In genomic region chr9:86540999-86541398, GRCh38 we compare ENCODE assay signal across 21 cellular contexts.
DNase-seq lines count a peak whose midpoint lies in the region; ATAC-seq, FAIRE-seq and TF ChIP-seq lines count a peak whose summit lies in the region.
"Had no signal": no experiment of that assay in that cellular context is flagged by ENCODE, and none has a peak within 500 bp of the region (broad histone marks: within the 10 kb centered on the region; RNA-seq: fewer than 3 reads in every experiment).

No MANE protein-coding gene starts in this region.

- H2BK12ac ChIP-seq in H1 (ENCODE audit: low read depth, low read length) (no peak overlapping the region), trophoblast cell (ENCODE audit: low read length) (no peak overlapping the region)

- H3K79me1 ChIP-seq in H1 (ENCODE audit: low read depth, low read length) (no peaks in the 10 kb centered on the region), trophoblast cell (ENCODE audit: low read length) (no peaks in the 10 kb centered on the region)

- intact Hi-C loops in heart left ventricle (cut with DNase I): no loop called here

- no peak overlapping the region for H4K12ac ChIP-seq in trophoblast cell (ENCODE audit: low read depth, low read length)

- no peak overlapping the region for H4K8ac ChIP-seq in H1 (ENCODE audit: extremely low read depth, insufficient read depth, low read length)
- no peak overlapping the region for H4K8ac ChIP-seq in trophoblast cell (ENCODE audit: low read depth, low read length)

- H3K4me2 ChIP-seq in H1 (ENCODE audit: insufficient read depth in 1 of 2, low read depth in 2 of 2, low read length in 2 of 2) (no peak overlapping the region), trophoblast cell (ENCODE audit: low read length) (no peak overlapping the region)
- H3K4me2 ChIP-seq: A549 had no signal

- H3K9me3 ChIP-seq in H1 (ENCODE audit: insufficient read depth in 2 of 2, low read depth in 1 of 2, low read length in 1 of 2) (no peaks in the 10 kb centered on the region), trophoblast cell (ENCODE audit: insufficient read depth, low read depth, low read length) (no peaks in the 10 kb centered on the region), heart left ventricle (peaks cover 0 to 5% (median 0%) of the 10 kb centered on the region in 12 donors)
- H3K9me3 ChIP-seq: A549 had no signal

- no peak overlapping the region for H4K91ac ChIP-seq in H1 (replicated peaks; ENCODE audit: insufficient read length, low read length)
- no peak overlapping the region for H4K91ac ChIP-seq in trophoblast cell (ENCODE audit: low read depth, low read length)

- H3K36me3 ChIP-seq in H1 (ENCODE audit: control insufficient read depth in 2 of 4, insufficient read depth in 4 of 4, low read length in 3 of 4) (no peaks in the 10 kb centered on the region), trophoblast cell (ENCODE audit: control insufficient read depth in 1 of 2, insufficient read depth in 2 of 2, low read length in 2 of 2) (no peaks in the 10 kb centered on the region), heart left ventricle (no peaks in the 10 kb centered on the region)

- H3K27ac ChIP-seq in H1 (ENCODE audit: low read depth, low read length) (no peak overlapping the region), trophoblast cell (ENCODE audit: low read depth, low read length) (no peak overlapping the region), heart left ventricle (no peak overlapping the region)
- H3K27ac ChIP-seq: A549 had no signal

- H2BK120ac ChIP-seq in H1 (replicated peaks; ENCODE audit: low read depth, low read length) (peak overlapping the region; percentile 64), trophoblast cell (ENCODE audit: insufficient read depth, low read length, poor library complexity) (no peak overlapping the region)

- H3K14ac ChIP-seq in H1 (ENCODE audit: insufficient read length) (no peak overlapping the region), trophoblast cell (ENCODE audit: low read length) (no peak overlapping the region)

- TF ChIP-seq RAD21 in H1 (IDR thresholded peaks at IDR 0.05 in 1 of 2, conservative IDR thresholded peaks at IDR 0.05 in 1 of 2; ENCODE audit: low read depth in 2 of 2, low read length in 2 of 2): no peak

- H3K4ac ChIP-seq in H1 (replicated peaks; ENCODE audit: insufficient read length, low read depth, low read length) (no peak overlapping the region), trophoblast cell (ENCODE audit: low read depth, low read length) (no peak overlapping the region)

- H2AFZ ChIP-seq in H1 (ENCODE audit: low read length) (no peak overlapping the region), trophoblast cell (ENCODE audit: insufficient read depth, low read length, poor library complexity) (no peak overlapping the region)

- no peaks in the 10 kb centered on the region for H4K20me1 ChIP-seq in H1 (replicated peaks in 1 of 2; ENCODE audit: control insufficient read depth in 1 of 2, insufficient read depth in 2 of 2, low read length in 2 of 2)

- H3K4me3 ChIP-seq in H1 (ENCODE audit: extremely low read depth in 1 of 4, insufficient read depth in 2 of 4, low read depth in 3 of 4, low read length in 4 of 4): no peak overlapping the region
- H3K4me3 ChIP-seq in trophoblast cell (ENCODE audit: low read depth, low read length): no peak overlapping the region
- no peak overlapping the region for H3K4me3 ChIP-seq in heart left ventricle
- H3K4me3 ChIP-seq: A549 had no signal

- H3K79me2 ChIP-seq in H1 (ENCODE audit: control insufficient read depth in 1 of 2, insufficient read depth in 2 of 2, low read length in 2 of 2) (no peaks in the 10 kb centered on the region), trophoblast cell (ENCODE audit: control insufficient read depth, insufficient read depth, low read length, poor library complexity) (no peaks in the 10 kb centered on the region)

- H2AK5ac ChIP-seq in H1 (ENCODE audit: low read depth, low read length) (no peak overlapping the region), trophoblast cell (ENCODE audit: low read length) (no peak overlapping the region)

- H3K4me1 ChIP-seq in H1 (replicated peaks in 1 of 4; ENCODE audit: control insufficient read depth in 3 of 4, insufficient read depth in 4 of 4, low read length in 3 of 4): peaks cover 0 to 10% (median 7%) of the 10 kb centered on the region in 4 experiments; a peak in 4 of 7 replicates
- H3K4me1 ChIP-seq in trophoblast cell (ENCODE audit: control insufficient read depth in 1 of 2, insufficient read depth in 2 of 2, low read length in 2 of 2): no peaks in the 10 kb centered on the region
- no peaks in the 10 kb centered on the region for H3K4me1 ChIP-seq in heart left ventricle
- H3K4me1 ChIP-seq: A549 had no signal

- no peak for TF ChIP-seq EP300 in H1 (IDR thresholded peaks at IDR 0.05; ENCODE audit: borderline replicate concordance in 1 of 2, low read depth in 2 of 2, low read length in 2 of 2)

- TF ChIP-seq POLR2A in H1 (IDR thresholded peaks at IDR 0.05; ENCODE audit: control extremely low read depth in 1 of 2, low read depth in 2 of 2, low read length in 2 of 2) (no peak), heart left ventricle (IDR thresholded peaks at IDR 0.05) (no peak)

- TF ChIP-seq CTCF in H1 (IDR thresholded peaks at IDR 0.05; ENCODE audit: control extremely low read depth in 1 of 3, insufficient read depth in 1 of 3, low read depth in 1 of 3, low read length in 3 of 3) (no peak), heart left ventricle (IDR thresholded peaks at IDR 0.05) (no peak)

- no peak overlapping the region for H2BK20ac ChIP-seq in H1 (ENCODE audit: low read length)

- no peak overlapping the region for H3K56ac ChIP-seq in H1 (replicated peaks; ENCODE audit: insufficient read length, low read depth, low read length)

- WGBS in H1 (ENCODE audit: extremely low coverage in 1 of 2, insufficient coverage in 1 of 2, insufficient read length in 1 of 2, insufficient replicate concordance in 2 of 2, low coverage in 1 of 2, low lambda C conversion rate in 2 of 2, missing lambda C conversion rate in 1 of 2), 2 experiments: 72% methylated on average over 2 of the region's 2 CpGs; no CpG with 5 or more reads in 1 of the 2 experiments
- WGBS in trophoblast cell (ENCODE audit: extremely low coverage, insufficient coverage, insufficient read length): no CpG with 5 or more reads among the region's 2 CpGs
- 53 to 73% (median 63%) methylated on average over 2 of the region's 2 CpGs for WGBS in heart left ventricle, 4 donors

- no peak overlapping the region for H2BK15ac ChIP-seq in H1 (ENCODE audit: low read length)

- DNase-seq in H1 (ENCODE audit: low read depth in 1 of 2, low spot score in 2 of 2): no peak
- DNase-seq in fibroblast of peridontal ligament (ENCODE audit: extremely low read depth): peak; percentile 90
- DNase-seq in trophoblast cell: peak; percentile 66 to 92
- DNase-seq in heart left ventricle: no peak
- DNase-seq in NCI-H748 treated with DMSO at 0.1 percent for 48 hours (lab: John Stamatoyannopoulos, UW): no peak
- no peak for DNase-seq in foreskin melanocyte
- DNase-seq: 8988T; ACHN; C1 segment of cervical spinal cord; Calu3; CD4-positive, alpha-beta memory T cell; COR-L47; DMS53; DMS79 treated with DMSO at 0.1 percent for 48 hours; GF-D8; GOT3; H7; HCEC 1CT had no signal

- no peak for FAIRE-seq in H1 (lab: Jason Lieb, UNC)
- FAIRE-seq: A549, GM12891, GM18507 had no signal

- no peaks in the 10 kb centered on the region for H3K23me2 ChIP-seq in H1 (ENCODE audit: low read depth, low read length)

- POLR2A ChIA-PET in H1 (lab: Charles Lee; ENCODE audit: partially characterized antibody): no interaction called here

- no peak for ATAC-seq in heart left ventricle
- ATAC-seq: A549 had no signal

- H3K9ac ChIP-seq in H1 (replicated peaks in 1 of 4; ENCODE audit: extremely low read depth in 1 of 4, low read depth in 3 of 4, low read length in 3 of 4) (no peak overlapping the region), trophoblast cell (ENCODE audit: low read length) (no peak overlapping the region)

- CTCF ChIA-PET in H1 (lab: Charles Lee; ENCODE audit: partially characterized antibody): no interaction called here

- H4K5ac ChIP-seq in H1 (ENCODE audit: insufficient read length, low read depth, low read length): no peak overlapping the region

- no peak overlapping the region for H2BK5ac ChIP-seq in H1 (ENCODE audit: low read depth, low read length)
- H2BK5ac ChIP-seq in trophoblast cell (ENCODE audit: low read depth, low read length, poor library complexity): no peak overlapping the region

- H3K18ac ChIP-seq in H1 (ENCODE audit: extremely low read depth, low read length) (no peak overlapping the region), trophoblast cell (ENCODE audit: low read length) (no peak overlapping the region)

- no peak overlapping the region for H3K23ac ChIP-seq in H1 (ENCODE audit: insufficient read length)
- H3K23ac ChIP-seq in trophoblast cell (ENCODE audit: low read length): no peak overlapping the region

- H3K27me3 ChIP-seq in H1 (replicated peaks in 1 of 4; ENCODE audit: control insufficient read depth in 3 of 4, extremely low read depth in 1 of 4, insufficient read depth in 3 of 4, low read length in 3 of 4): no peaks in the 10 kb centered on the region
- H3K27me3 ChIP-seq in trophoblast cell (ENCODE audit: insufficient read depth, low read length): no peaks in the 10 kb centered on the region
- no peaks in the 10 kb centered on the region for H3K27me3 ChIP-seq in heart left ventricle

TF ChIP-seq in H1, 55 proteins besides CTCF, POLR2A, EP300 and RAD21:
- TF ChIP-seq SP1 (IDR thresholded peaks at IDR 0.05; ENCODE audit: low read depth, low read length) (no peak), RXRA (IDR thresholded peaks at IDR 0.05; ENCODE audit: insufficient read depth, low read depth, low read length) (no peak), CTBP2 (IDR thresholded peaks at IDR 0.05; ENCODE audit: borderline replicate concordance, insufficient read depth, insufficient read length, low read length) (no peak), SP2 (IDR thresholded peaks at IDR 0.05; ENCODE audit: low read length) (no peak), TAF1 (IDR thresholded peaks at IDR 0.05; ENCODE audit: low read depth, low read length) (no peak)

Comparison
In these comparisons a context has a peak if more than half of its experiments do, and no peak if none do; other contexts are left out.
1. DNase-seq: peak in fibroblast of peridontal ligament (single experiment) and trophoblast cell (2 of 2); none in H1 (0 of 2), heart left ventricle (0 of 5), NCI-H748 treated with DMSO at 0.1 percent for 48 hours (single experiment) and foreskin melanocyte (single experiment).